ENCODE assay signal across 1 cellular context in the genomic region with DNA sequence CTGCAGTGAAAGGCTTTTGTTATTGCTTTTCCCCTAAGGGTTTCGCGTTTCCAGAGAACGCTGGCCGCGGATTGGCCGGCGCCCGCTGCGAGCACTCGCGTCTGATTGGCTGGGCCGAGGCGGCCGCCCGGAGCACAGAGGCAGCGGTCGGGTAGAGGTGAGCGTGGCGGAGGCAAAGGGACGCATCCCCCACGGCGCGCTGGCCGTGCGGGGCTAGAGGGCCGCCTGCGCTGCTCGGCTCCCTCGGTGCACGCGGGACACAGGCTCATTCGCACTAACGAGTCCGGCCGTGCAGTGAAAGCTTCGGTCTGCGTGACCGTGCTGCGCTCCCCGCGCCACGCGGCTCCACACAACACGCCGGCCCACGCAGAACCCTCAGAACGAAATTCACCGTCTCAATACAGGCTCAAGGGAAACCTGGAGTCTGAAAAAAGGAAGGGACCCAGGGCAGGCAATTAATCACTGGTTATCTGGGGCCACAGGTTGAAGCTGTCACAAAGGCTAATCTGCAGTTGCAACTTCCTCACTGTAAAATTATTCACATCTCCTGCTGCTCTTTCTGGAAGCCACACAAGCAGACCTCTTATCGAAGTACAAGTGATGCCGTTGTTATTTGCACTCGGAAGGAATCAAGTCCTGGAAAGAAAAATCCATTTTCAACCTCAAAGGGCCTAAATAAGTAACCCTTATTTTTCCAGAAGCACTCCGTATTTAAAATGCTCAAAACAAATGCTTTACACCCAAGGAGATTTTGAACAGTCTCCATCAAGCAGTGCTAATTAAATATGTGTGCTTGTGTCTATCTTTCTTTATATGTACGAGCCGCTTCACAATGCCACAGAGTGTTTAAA.
TF ChIP-seq lines count a peak whose summit lies in the region.

No MANE protein-coding gene starts in this region.

TF ChIP-seq in HepG2, 621 proteins besides CTCF, POLR2A, EP300 and RAD21 (continued from another document and continues in another):
- TF ChIP-seq, protein P1, sequence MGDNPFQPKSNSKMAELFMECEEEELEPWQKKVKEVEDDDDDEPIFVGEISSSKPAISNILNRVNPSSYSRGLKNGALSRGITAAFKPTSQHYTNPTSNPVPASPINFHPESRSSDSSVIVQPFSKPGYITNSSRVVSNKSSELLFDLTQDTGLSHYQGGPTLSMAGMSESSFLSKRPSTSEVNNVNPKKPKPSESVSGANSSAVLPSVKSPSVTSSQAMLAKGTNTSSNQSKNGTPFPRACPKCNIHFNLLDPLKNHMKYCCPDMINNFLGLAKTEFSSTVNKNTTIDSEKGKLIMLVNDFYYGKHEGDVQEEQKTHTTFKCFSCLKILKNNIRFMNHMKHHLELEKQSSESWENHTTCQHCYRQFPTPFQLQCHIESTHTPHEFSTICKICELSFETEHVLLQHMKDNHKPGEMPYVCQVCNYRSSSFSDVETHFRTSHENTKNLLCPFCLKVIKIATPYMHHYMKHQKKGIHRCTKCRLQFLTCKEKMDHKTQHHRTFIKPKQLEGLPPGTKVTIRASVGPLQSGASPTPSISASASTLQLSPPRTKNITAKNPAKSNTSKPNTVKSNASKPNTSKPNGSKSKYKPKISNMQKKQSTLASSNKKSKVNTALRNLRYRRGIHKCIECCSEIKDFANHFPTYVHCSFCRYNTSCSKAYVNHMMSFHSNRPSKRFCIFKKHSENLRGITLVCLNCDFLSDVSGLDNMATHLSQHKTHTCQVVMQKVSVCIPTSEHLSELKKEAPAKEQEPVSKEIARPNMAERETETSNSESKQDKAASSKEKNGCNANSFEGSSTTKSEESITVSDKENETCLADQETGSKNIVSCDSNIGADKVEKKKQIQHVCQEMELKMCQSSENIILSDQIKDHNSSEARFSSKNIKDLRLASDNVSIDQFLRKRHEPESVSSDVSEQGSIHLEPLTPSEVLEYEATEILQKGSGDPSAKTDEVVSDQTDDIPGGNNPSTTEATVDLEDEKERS (CRISPR knock-in tag; IDR thresholded peaks at IDR 0.05), result no peak
- no peak for TF ChIP-seq ZNF629 (CRISPR knock-in tag; conservative IDR thresholded peaks at IDR 0.05)
- TF ChIP-seq, protein P2, sequence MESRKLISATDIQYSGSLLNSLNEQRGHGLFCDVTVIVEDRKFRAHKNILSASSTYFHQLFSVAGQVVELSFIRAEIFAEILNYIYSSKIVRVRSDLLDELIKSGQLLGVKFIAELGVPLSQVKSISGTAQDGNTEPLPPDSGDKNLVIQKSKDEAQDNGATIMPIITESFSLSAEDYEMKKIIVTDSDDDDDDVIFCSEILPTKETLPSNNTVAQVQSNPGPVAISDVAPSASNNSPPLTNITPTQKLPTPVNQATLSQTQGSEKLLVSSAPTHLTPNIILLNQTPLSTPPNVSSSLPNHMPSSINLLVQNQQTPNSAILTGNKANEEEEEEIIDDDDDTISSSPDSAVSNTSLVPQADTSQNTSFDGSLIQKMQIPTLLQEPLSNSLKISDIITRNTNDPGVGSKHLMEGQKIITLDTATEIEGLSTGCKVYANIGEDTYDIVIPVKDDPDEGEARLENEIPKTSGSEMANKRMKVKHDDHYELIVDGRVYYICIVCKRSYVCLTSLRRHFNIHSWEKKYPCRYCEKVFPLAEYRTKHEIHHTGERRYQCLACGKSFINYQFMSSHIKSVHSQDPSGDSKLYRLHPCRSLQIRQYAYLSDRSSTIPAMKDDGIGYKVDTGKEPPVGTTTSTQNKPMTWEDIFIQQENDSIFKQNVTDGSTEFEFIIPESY (CRISPR knock-in tag; IDR thresholded peaks at IDR 0.05), result no peak
- TF ChIP-seq HNRNPK (IDR thresholded peaks at IDR 0.05; ENCODE audit: low read depth, low read length, poor library complexity, severe bottlenecking), result no peak
- no peak for TF ChIP-seq TARDBP (CRISPR knock-in tag; IDR thresholded peaks at IDR 0.05)
- TF ChIP-seq, protein P3, sequence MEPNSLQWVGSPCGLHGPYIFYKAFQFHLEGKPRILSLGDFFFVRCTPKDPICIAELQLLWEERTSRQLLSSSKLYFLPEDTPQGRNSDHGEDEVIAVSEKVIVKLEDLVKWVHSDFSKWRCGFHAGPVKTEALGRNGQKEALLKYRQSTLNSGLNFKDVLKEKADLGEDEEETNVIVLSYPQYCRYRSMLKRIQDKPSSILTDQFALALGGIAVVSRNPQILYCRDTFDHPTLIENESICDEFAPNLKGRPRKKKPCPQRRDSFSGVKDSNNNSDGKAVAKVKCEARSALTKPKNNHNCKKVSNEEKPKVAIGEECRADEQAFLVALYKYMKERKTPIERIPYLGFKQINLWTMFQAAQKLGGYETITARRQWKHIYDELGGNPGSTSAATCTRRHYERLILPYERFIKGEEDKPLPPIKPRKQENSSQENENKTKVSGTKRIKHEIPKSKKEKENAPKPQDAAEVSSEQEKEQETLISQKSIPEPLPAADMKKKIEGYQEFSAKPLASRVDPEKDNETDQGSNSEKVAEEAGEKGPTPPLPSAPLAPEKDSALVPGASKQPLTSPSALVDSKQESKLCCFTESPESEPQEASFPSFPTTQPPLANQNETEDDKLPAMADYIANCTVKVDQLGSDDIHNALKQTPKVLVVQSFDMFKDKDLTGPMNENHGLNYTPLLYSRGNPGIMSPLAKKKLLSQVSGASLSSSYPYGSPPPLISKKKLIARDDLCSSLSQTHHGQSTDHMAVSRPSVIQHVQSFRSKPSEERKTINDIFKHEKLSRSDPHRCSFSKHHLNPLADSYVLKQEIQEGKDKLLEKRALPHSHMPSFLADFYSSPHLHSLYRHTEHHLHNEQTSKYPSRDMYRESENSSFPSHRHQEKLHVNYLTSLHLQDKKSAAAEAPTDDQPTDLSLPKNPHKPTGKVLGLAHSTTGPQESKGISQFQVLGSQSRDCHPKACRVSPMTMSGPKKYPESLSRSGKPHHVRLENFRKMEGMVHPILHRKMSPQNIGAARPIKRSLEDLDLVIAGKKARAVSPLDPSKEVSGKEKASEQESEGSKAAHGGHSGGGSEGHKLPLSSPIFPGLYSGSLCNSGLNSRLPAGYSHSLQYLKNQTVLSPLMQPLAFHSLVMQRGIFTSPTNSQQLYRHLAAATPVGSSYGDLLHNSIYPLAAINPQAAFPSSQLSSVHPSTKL (CRISPR knock-in tag; IDR thresholded peaks at IDR 0.05), result peak; percentile 50; the same call in 1 of the 2 replicates
- TF ChIP-seq ZNF616 (CRISPR knock-in tag; IDR thresholded peaks at IDR 0.05; ENCODE audit: low read depth), result no peak
- TF ChIP-seq ZNF337 (CRISPR knock-in tag; IDR thresholded peaks at IDR 0.05; ENCODE audit: borderline replicate concordance, low read depth), result no peak
- TF ChIP-seq, protein P4, sequence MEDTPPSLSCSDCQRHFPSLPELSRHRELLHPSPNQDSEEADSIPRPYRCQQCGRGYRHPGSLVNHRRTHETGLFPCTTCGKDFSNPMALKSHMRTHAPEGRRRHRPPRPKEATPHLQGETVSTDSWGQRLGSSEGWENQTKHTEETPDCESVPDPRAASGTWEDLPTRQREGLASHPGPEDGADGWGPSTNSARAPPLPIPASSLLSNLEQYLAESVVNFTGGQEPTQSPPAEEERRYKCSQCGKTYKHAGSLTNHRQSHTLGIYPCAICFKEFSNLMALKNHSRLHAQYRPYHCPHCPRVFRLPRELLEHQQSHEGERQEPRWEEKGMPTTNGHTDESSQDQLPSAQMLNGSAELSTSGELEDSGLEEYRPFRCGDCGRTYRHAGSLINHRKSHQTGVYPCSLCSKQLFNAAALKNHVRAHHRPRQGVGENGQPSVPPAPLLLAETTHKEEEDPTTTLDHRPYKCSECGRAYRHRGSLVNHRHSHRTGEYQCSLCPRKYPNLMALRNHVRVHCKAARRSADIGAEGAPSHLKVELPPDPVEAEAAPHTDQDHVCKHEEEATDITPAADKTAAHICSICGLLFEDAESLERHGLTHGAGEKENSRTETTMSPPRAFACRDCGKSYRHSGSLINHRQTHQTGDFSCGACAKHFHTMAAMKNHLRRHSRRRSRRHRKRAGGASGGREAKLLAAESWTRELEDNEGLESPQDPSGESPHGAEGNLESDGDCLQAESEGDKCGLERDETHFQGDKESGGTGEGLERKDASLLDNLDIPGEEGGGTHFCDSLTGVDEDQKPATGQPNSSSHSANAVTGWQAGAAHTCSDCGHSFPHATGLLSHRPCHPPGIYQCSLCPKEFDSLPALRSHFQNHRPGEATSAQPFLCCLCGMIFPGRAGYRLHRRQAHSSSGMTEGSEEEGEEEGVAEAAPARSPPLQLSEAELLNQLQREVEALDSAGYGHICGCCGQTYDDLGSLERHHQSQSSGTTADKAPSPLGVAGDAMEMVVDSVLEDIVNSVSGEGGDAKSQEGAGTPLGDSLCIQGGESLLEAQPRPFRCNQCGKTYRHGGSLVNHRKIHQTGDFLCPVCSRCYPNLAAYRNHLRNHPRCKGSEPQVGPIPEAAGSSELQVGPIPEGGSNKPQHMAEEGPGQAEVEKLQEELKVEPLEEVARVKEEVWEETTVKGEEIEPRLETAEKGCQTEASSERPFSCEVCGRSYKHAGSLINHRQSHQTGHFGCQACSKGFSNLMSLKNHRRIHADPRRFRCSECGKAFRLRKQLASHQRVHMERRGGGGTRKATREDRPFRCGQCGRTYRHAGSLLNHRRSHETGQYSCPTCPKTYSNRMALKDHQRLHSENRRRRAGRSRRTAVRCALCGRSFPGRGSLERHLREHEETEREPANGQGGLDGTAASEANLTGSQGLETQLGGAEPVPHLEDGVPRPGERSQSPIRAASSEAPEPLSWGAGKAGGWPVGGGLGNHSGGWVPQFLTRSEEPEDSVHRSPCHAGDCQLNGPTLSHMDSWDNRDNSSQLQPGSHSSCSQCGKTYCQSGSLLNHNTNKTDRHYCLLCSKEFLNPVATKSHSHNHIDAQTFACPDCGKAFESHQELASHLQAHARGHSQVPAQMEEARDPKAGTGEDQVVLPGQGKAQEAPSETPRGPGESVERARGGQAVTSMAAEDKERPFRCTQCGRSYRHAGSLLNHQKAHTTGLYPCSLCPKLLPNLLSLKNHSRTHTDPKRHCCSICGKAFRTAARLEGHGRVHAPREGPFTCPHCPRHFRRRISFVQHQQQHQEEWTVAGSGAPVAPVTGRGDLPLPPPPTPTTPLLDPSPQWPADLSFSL (CRISPR knock-in tag; IDR thresholded peaks at IDR 0.05), result no peak
- no peak for TF ChIP-seq KLF13 (CRISPR knock-in tag; IDR thresholded peaks at IDR 0.05)
- peak; percentile 71; the same call in 1 of the 2 replicates for TF ChIP-seq ZSCAN25 (CRISPR knock-in tag; IDR thresholded peaks at IDR 0.05)
- TF ChIP-seq KLF6 (CRISPR knock-in tag; IDR thresholded peaks at IDR 0.05), result no peak
- TF ChIP-seq MATR3 (CRISPR knock-in tag; IDR thresholded peaks at IDR 0.05), result no peak
- no peak for TF ChIP-seq NR2F1 (CRISPR knock-in tag; IDR thresholded peaks at IDR 0.05)
- TF ChIP-seq, protein P5, sequence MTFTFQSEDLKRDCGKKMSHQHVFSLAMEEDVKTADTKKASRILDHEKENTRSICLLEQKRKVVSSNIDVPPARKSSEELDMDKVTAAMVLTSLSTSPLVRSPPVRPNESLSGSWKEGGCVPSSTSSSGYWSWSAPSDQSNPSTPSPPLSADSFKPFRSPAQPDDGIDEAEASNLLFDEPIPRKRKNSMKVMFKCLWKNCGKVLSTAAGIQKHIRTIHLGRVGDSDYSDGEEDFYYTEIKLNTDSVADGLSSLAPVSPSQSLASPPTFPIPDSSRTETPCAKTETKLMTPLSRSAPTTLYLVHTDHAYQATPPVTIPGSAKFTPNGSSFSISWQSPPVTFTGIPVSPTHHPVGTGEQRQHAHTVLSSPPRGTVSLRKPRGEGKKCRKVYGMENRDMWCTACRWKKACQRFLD (CRISPR knock-in tag; IDR thresholded peaks at IDR 0.05; ENCODE audit: borderline replicate concordance), result 0 out of 2 replicates have a peak, but pooled peaks have one; percentile 48
- TF ChIP-seq, protein P6, sequence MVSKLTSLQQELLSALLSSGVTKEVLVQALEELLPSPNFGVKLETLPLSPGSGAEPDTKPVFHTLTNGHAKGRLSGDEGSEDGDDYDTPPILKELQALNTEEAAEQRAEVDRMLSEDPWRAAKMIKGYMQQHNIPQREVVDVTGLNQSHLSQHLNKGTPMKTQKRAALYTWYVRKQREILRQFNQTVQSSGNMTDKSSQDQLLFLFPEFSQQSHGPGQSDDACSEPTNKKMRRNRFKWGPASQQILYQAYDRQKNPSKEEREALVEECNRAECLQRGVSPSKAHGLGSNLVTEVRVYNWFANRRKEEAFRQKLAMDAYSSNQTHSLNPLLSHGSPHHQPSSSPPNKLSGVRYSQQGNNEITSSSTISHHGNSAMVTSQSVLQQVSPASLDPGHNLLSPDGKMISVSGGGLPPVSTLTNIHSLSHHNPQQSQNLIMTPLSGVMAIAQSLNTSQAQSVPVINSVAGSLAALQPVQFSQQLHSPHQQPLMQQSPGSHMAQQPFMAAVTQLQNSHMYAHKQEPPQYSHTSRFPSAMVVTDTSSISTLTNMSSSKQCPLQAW (CRISPR knock-in tag; IDR thresholded peaks at IDR 0.05), result peak; percentile 56; the same call in 1 of the 2 replicates
- TF ChIP-seq ZNF549 (CRISPR knock-in tag; IDR thresholded peaks at IDR 0.05), result no peak
- TF ChIP-seq LCORL (IDR thresholded peaks at IDR 0.05), result no peak
- peak; percentile 54 for TF ChIP-seq LCORL (CRISPR knock-in tag; IDR thresholded peaks at IDR 0.05)
- TF ChIP-seq SOX13 (IDR thresholded peaks at IDR 0.05), result no peak
- TF ChIP-seq SOX13 (CRISPR knock-in tag; conservative IDR thresholded peaks at IDR 0.05 in 1 of 2, IDR thresholded peaks at IDR 0.05 in 1 of 2), result no peak
- TF ChIP-seq HES4 (CRISPR knock-in tag; IDR thresholded peaks at IDR 0.05; ENCODE audit: borderline replicate concordance), result no peak
- no peak for TF ChIP-seq MIXL1 (CRISPR knock-in tag; IDR thresholded peaks at IDR 0.05)
- peak; percentile 76; the same call in 1 of the 2 replicates for TF ChIP-seq RNF2 (conservative IDR thresholded peaks at IDR 0.05; ENCODE audit: low read depth)
- TF ChIP-seq SIX4 (CRISPR knock-in tag; IDR thresholded peaks at IDR 0.05), result no peak
- TF ChIP-seq, protein P7, sequence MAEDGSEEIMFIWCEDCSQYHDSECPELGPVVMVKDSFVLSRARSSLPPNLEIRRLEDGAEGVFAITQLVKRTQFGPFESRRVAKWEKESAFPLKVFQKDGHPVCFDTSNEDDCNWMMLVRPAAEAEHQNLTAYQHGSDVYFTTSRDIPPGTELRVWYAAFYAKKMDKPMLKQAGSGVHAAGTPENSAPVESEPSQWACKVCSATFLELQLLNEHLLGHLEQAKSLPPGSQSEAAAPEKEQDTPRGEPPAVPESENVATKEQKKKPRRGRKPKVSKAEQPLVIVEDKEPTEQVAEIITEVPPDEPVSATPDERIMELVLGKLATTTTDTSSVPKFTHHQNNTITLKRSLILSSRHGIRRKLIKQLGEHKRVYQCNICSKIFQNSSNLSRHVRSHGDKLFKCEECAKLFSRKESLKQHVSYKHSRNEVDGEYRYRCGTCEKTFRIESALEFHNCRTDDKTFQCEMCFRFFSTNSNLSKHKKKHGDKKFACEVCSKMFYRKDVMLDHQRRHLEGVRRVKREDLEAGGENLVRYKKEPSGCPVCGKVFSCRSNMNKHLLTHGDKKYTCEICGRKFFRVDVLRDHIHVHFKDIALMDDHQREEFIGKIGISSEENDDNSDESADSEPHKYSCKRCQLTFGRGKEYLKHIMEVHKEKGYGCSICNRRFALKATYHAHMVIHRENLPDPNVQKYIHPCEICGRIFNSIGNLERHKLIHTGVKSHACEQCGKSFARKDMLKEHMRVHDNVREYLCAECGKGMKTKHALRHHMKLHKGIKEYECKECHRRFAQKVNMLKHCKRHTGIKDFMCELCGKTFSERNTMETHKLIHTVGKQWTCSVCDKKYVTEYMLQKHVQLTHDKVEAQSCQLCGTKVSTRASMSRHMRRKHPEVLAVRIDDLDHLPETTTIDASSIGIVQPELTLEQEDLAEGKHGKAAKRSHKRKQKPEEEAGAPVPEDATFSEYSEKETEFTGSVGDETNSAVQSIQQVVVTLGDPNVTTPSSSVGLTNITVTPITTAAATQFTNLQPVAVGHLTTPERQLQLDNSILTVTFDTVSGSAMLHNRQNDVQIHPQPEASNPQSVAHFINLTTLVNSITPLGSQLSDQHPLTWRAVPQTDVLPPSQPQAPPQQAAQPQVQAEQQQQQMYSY (CRISPR knock-in tag; IDR thresholded peaks at IDR 0.05), result no peak
- TF ChIP-seq SMARCE1 (IDR thresholded peaks at IDR 0.05; ENCODE audit: borderline replicate concordance), result no peak
- TF ChIP-seq, protein P8, sequence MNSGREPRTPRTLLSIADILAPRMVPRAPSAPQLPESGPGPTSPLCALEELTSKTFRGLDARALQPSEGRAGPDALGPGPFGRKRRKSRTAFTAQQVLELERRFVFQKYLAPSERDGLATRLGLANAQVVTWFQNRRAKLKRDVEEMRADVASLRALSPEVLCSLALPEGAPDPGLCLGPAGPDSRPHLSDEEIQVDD (CRISPR knock-in tag; IDR thresholded peaks at IDR 0.05; ENCODE audit: borderline replicate concordance), result no peak
- TF ChIP-seq ZBTB21 (CRISPR knock-in tag; IDR thresholded peaks at IDR 0.05), result no peak
